9 cellular contexts compared by ENCODE assay signal in genomic region chr7:129089521-129090212, GRCh38. TPM values are rescaled to one million over a fixed set of nuclear protein-coding genes. Genes with fewer than 3 reads are reported as not detected.
DNase-seq lines count a peak whose midpoint lies in the region; ATAC-seq, FAIRE-seq and TF ChIP-seq lines count a peak whose summit lies in the region.
"Had no signal": no experiment of that assay in that cellular context is flagged by ENCODE, and none has a peak within 500 bp of the region (broad histone marks: within the 10 kb centered on the region; RNA-seq: fewer than 3 reads in every experiment).

No MANE protein-coding gene starts in this region.

- H3K9ac ChIP-seq in kidney (ENCODE audit: low read length in 2 of 2): no peak overlapping the region

- H3K4me1 Mint-ChIP-seq in activated CD8-positive, alpha-beta memory T cell treated with anti-CD3 and anti-CD28 coated beads, Interleukin-2, amount 10 ng/mL, durations not matched to agents 7 days and 5 days: peaks cover 33% of the 10 kb centered on the region
- peaks cover 4% of the 10 kb centered on the region for H3K4me1 Mint-ChIP-seq in osteocyte (ENCODE audit: unreplicated experiment)

- H3K9me3 ChIP-seq in thyroid gland (no peaks in the 10 kb centered on the region), kidney (ENCODE audit: control insufficient read depth in 1 of 2, low read length in 2 of 2) (no peaks in the 10 kb centered on the region)

- H3K27ac ChIP-seq in thyroid gland (peak overlapping the region in 1 of 3 donors; percentile 45), kidney (ENCODE audit: low read depth in 2 of 2, low read length in 2 of 2) (no peak overlapping the region)

- TF ChIP-seq CTCF in thyroid gland (IDR thresholded peaks at IDR 0.05) (no peak), kidney (IDR thresholded peaks at IDR 0.05; ENCODE audit: borderline replicate concordance, extremely low read depth, insufficient read depth) (no peak), osteocyte (IDR thresholded peaks at IDR 0.05) (no peak)

- H3K4me3 Mint-ChIP-seq in activated CD8-positive, alpha-beta memory T cell treated with anti-CD3 and anti-CD28 coated beads, Interleukin-2, amount 10 ng/mL, durations not matched to agents 7 days and 5 days: no peak overlapping the region
- no peak overlapping the region for H3K4me3 Mint-ChIP-seq in osteocyte (ENCODE audit: unreplicated experiment)
- H3K4me3 Mint-ChIP-seq: naive thymus-derived CD8-positive, alpha-beta T cell had no signal

- DNase-seq in activated CD8-positive, alpha-beta memory T cell treated with anti-CD3 and anti-CD28 coated beads, Interleukin-2, amount 10 ng/mL, durations not matched to agents 7 days and 5 days: peak; percentile 85
- DNase-seq in activated CD8-positive, alpha-beta memory T cell treated with anti-CD3 and anti-CD28 coated beads, Interleukin-2, amount 50 U/mL, for 48 hours: no peak
- DNase-seq in SIG-M5 treated with dmso at 0.1 percent for 504 hours (lab: John Stamatoyannopoulos, UW; ENCODE audit: unreplicated experiment) (peak; percentile 49), thyroid gland (peak; percentile 52 to 59), NCI-H146 (lab: John Stamatoyannopoulos, UW) (no peak), kidney (no peak), osteocyte (ENCODE audit: extremely low spot score, unreplicated experiment) (no peak)
- DNase-seq: naive thymus-derived CD8-positive, alpha-beta T cell had no signal

- H3K27me3 Mint-ChIP-seq in activated CD8-positive, alpha-beta memory T cell treated with anti-CD3 and anti-CD28 coated beads, Interleukin-2, amount 10 ng/mL, durations not matched to agents 7 days and 5 days: peaks cover 8% of the 10 kb centered on the region
- peaks cover 29% of the 10 kb centered on the region for H3K27me3 Mint-ChIP-seq in osteocyte (ENCODE audit: unreplicated experiment)
- H3K27me3 Mint-ChIP-seq: naive thymus-derived CD8-positive, alpha-beta T cell had no signal

- TF ChIP-seq POLR2A in thyroid gland (IDR thresholded peaks at IDR 0.05): no peak

- FAIRE-seq in kidney (lab: Jason Lieb, UNC): no peak

- H3K27me3 ChIP-seq in thyroid gland: no peaks in the 10 kb centered on the region

- H3K4me1 ChIP-seq in thyroid gland (peaks cover 10 to 24% of the 10 kb centered on the region in 2 donors), kidney (ENCODE audit: control insufficient read depth in 1 of 2, insufficient read depth in 1 of 2, low read depth in 1 of 2, low read length in 2 of 2) (no peaks in the 10 kb centered on the region)

- WGBS in thyroid gland, 2 donors: 14 to 16% methylated on average over 4 of the region's 4 CpGs

- intact Hi-C loops in thyroid gland (cut with DNase I): loop anchor here (5.0 kb wide), 1 partner anchor 182 kb away; no protein-coding TSS in a partner anchor
- intact Hi-C loops in kidney (cut with DNase I): no loop called here

- H3K27ac Mint-ChIP-seq in activated CD8-positive, alpha-beta memory T cell treated with anti-CD3 and anti-CD28 coated beads, Interleukin-2, amount 10 ng/mL, durations not matched to agents 7 days and 5 days: peak overlapping the region; percentile 6
- no peak overlapping the region for H3K27ac Mint-ChIP-seq in osteocyte (ENCODE audit: unreplicated experiment)

- H3K36me3 ChIP-seq in thyroid gland (no peaks in the 10 kb centered on the region), kidney (ENCODE audit: control insufficient read depth in 1 of 2, insufficient read depth in 2 of 2, low read length in 2 of 2) (no peaks in the 10 kb centered on the region)

- H3K36me3 Mint-ChIP-seq in activated CD8-positive, alpha-beta memory T cell treated with anti-CD3 and anti-CD28 coated beads, Interleukin-2, amount 10 ng/mL, durations not matched to agents 7 days and 5 days: no peaks in the 10 kb centered on the region
- H3K36me3 Mint-ChIP-seq in osteocyte (ENCODE audit: unreplicated experiment): no peaks in the 10 kb centered on the region
- H3K36me3 Mint-ChIP-seq: naive thymus-derived CD8-positive, alpha-beta T cell had no signal

- peak; percentile 90 for ATAC-seq in activated CD8-positive, alpha-beta memory T cell treated with anti-CD3 and anti-CD28 coated beads, Interleukin-2, amount 10 ng/mL, durations not matched to agents 7 days and 5 days
- peak; percentile 69 for ATAC-seq in HG03045 (IDR thresholded peaks at IDR 0.05; ENCODE audit: unreplicated experiment)
- ATAC-seq: naive thymus-derived CD8-positive, alpha-beta T cell had no signal

- CTCF ChIA-PET in activated CD8-positive, alpha-beta memory T cell treated with anti-CD3 and anti-CD28 coated beads, Interleukin-2, amount 10 ng/mL, durations not matched to agents 7 days and 5 days (lab: Charles Lee): interaction anchor here (0.6 to 5.4 kb wide), 15 partner anchors 9 to 592 kb away, joined by 3 to 46 read pairs (median 4); partner anchors contain the start of gene TNPO3

- H3K4me3 ChIP-seq in thyroid gland (replicated peaks in 1 of 3) (no peak overlapping the region), kidney (ENCODE audit: low read length in 2 of 2) (no peak overlapping the region)

- H3K9me3 Mint-ChIP-seq in activated CD8-positive, alpha-beta memory T cell treated with anti-CD3 and anti-CD28 coated beads, Interleukin-2, amount 10 ng/mL, durations not matched to agents 7 days and 5 days (ENCODE audit: low read depth): no peaks in the 10 kb centered on the region
- no peaks in the 10 kb centered on the region for H3K9me3 Mint-ChIP-seq in osteocyte (ENCODE audit: unreplicated experiment)
- H3K9me3 Mint-ChIP-seq: naive thymus-derived CD8-positive, alpha-beta T cell had no signal

RNA-seq across cellular contexts. Expression of gene TNPO3, which starts 34.8 kb away (rescaled TPM):
- total RNA-seq in activated CD8-positive, alpha-beta memory T cell treated with anti-CD3 and anti-CD28 coated beads, Interleukin-2, amount 10 ng/mL, durations not matched to agents 7 days and 5 days: 10 to 100 TPM; 51.9 to 55.8 TPM
- total RNA-seq in thyroid gland (10 to 100 TPM; 46.1 to 56.2 (median 51.8) TPM), kidney (35.7 TPM), osteocyte (46.0 and 46.2 TPM in 2 replicates)
- 20.1 TPM for polyA plus RNA-seq in kidney (ENCODE audit: insufficient read depth, low read depth, low replicate concordance)

RNA-seq across cellular contexts. Expression of gene TSPAN33, which starts 54.8 kb away (rescaled TPM):
- 10 to 100 TPM in 1 of 2 experiments, 1 to 10 TPM in 1; 6.1 to 15.2 TPM for total RNA-seq in activated CD8-positive, alpha-beta memory T cell treated with anti-CD3 and anti-CD28 coated beads, Interleukin-2, amount 10 ng/mL, durations not matched to agents 7 days and 5 days
- total RNA-seq in thyroid gland (10 to 100 TPM in 2 of 4 donors, 1 to 10 TPM in 2; 5.0 to 20.4 (median 10.4) TPM), kidney (54.9 TPM), osteocyte (0.39 and 1.2 TPM in 2 replicates)
- polyA plus RNA-seq in kidney (ENCODE audit: insufficient read depth, low read depth, low replicate concordance): 316 TPM

Comparison
In these comparisons a context has a peak if more than half of its experiments do, and no peak if none do; other contexts are left out.
1. DNase-seq: peak in activated CD8-positive, alpha-beta memory T cell treated with anti-CD3 and anti-CD28 coated beads, Interleukin-2, amount 10 ng/mL, durations not matched to agents 7 days and 5 days (single experiment), SIG-M5 treated with dmso at 0.1 percent for 504 hours (single experiment) and thyroid gland (2 of 2); none in activated CD8-positive, alpha-beta memory T cell treated with anti-CD3 and anti-CD28 coated beads, Interleukin-2, amount 50 U/mL, for 48 hours (single experiment), NCI-H146 (single experiment), kidney (single experiment) and osteocyte (single experiment).